In the genomic region with DNA sequence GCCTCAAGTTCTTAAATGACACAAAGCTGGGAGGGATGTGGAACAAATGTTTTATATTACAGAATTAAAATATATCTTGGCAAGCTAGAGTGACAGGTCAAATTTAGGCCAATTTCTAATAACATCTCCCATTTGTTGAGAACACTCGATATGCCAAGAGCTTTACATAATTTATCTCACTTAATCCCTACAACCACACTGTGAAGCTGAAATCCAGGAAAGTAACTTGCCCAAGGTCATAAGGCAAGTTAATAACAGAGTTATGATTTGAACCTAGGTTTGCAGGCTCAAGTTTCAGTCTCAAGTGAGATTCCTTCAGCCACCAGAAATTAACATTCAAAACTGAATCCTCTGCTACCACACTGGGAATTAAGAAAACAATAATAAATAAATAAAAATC, we compare ENCODE assay signal across 14 cellular contexts. TPM values are rescaled to one million over a fixed set of nuclear protein-coding genes. Genes with fewer than 3 reads are reported as not detected.
DNase-seq lines count a peak whose midpoint lies in the region; ATAC-seq, FAIRE-seq and TF ChIP-seq lines count a peak whose summit lies in the region.
"Had no signal": no experiment of that assay in that cellular context is flagged by ENCODE, and none has a peak within 500 bp of the region (broad histone marks: within the 10 kb centered on the region; RNA-seq: fewer than 3 reads in every experiment).

No MANE protein-coding gene starts in this region.

- H4K5ac ChIP-seq in IMR-90 (ENCODE audit: low read depth, low read length), result no peak overlapping the region

- no peaks in the 10 kb centered on the region for H3K27me3 Mint-ChIP-seq in T-cell
- H3K27me3 Mint-ChIP-seq: CD8-positive, alpha-beta memory T cell had no signal

- no peak for FAIRE-seq in GM12878 (lab: Jason Lieb, UNC)
- FAIRE-seq: RCC 7860 had no signal

- peaks cover 30% of the 10 kb centered on the region for H3K36me3 Mint-ChIP-seq in T-cell

- dilution Hi-C loops in IMR-90 (cut with HindIII; ENCODE audit: low sequenced_read_pairs, unreplicated experiment), result no loop called here

- ATAC-seq in IMR-90 (ENCODE audit: low read depth), result no peak
- no peak for ATAC-seq in GM12878
- ATAC-seq in right cardiac atrium, result peak in 1 of 2 donors; percentile 33
- ATAC-seq in T-cell (replicated peaks in 1 of 4), result no peak

- no peak overlapping the region for H2BK15ac ChIP-seq in IMR-90 (ENCODE audit: low read depth, low read length)

- H3K4me3 Mint-ChIP-seq in T-cell, result no peak overlapping the region
- H3K4me3 Mint-ChIP-seq: CD8-positive, alpha-beta memory T cell; neural crest cell had no signal

- TF ChIP-seq RAD21 in IMR-90 (IDR thresholded peaks at IDR 0.05; ENCODE audit: low read length) (no peak), GM12878 (IDR thresholded peaks at IDR 0.05; ENCODE audit: insufficient read depth, low read depth, low read length) (no peak)

- BruUV-seq in IMR-90 (replicated peaks; lab: Mats Ljungman, UMichigan) (no TSS peak), GM12878 (replicated peaks; lab: Mats Ljungman, UMichigan) (TSS peak; percentile 12)

- H3K9ac ChIP-seq in IMR-90 (ENCODE audit: low read depth, low read length) (no peak overlapping the region), GM12878 (ENCODE audit: control insufficient read depth, insufficient read depth, low read length) (no peak overlapping the region)

- no peak overlapping the region for H2AK9ac ChIP-seq in IMR-90 (replicated peaks; ENCODE audit: low read depth, low read length, poor library complexity)

- RAD21 ChIA-PET in GM12878 (lab: Charles Lee; ENCODE audit: unreplicated experiment), result interaction anchor here (0.6 to 4.7 kb wide), 7 partner anchors 26 to 241 kb away, joined by 3 to 24 read pairs (median 4); partner anchors contain the start of gene DDIAS

- no peak overlapping the region for H2BK120ac ChIP-seq in IMR-90 (ENCODE audit: low read depth, low read length)

- SMC1A ChIA-PET in GM12878 (lab: Charles Lee; ENCODE audit: uncharacterized antibody, unreplicated experiment), result interaction anchor here (0.6 to 6.9 kb wide), 16 partner anchors 13 to 189 kb away, joined by 3 to 61 read pairs (median 7); no protein-coding TSS in a partner anchor

- DNase-seq in IMR-90 (no peak), GM12878 (ENCODE audit: low read depth, low spot score) (no peak), right cardiac atrium (no peak), stomach (no peak), putamen (ENCODE audit: low spot score) (no peak), T-cell (no peak), DMS79 treated with DMSO at 0.1 percent for 48 hours (lab: John Stamatoyannopoulos, UW) (no peak)
- no peak for DNase-seq in activated CD4-positive, CD25-positive, alpha-beta regulatory T cell treated with anti-CD3 and anti-CD28 coated beads, Interleukin-2, amount 50 U/mL, for 72 hours
- DNase-seq: activated CD4-positive, CD25-positive, alpha-beta regulatory T cell; activated effector memory CD4-positive, alpha-beta T cell treated with Interleukin-2 at 50 U/mL for 16 hours; CD8-positive, alpha-beta memory T cell; effector CD8-positive, alpha-beta T cell had no signal

- H3K4me3 ChIP-seq in IMR-90 (ENCODE audit: insufficient read depth, low read depth, low read length), result no peak overlapping the region
- H3K4me3 ChIP-seq in GM12878, result no peak overlapping the region
- H3K4me3 ChIP-seq in right cardiac atrium (ENCODE audit: low read length), result peak overlapping the region; percentile 42
- H3K4me3 ChIP-seq in stomach, result peak overlapping the region in 3 of 4 donors; percentile 7 to 14 (median 9)

- H3K27ac Mint-ChIP-seq in T-cell, result no peak overlapping the region
- H3K27ac Mint-ChIP-seq: CD8-positive, alpha-beta memory T cell had no signal

- H3K9me3 Mint-ChIP-seq in T-cell, result no peaks in the 10 kb centered on the region
- H3K9me3 Mint-ChIP-seq: CD8-positive, alpha-beta memory T cell had no signal

- H2BK20ac ChIP-seq in IMR-90 (ENCODE audit: low read depth, low read length), result no peak overlapping the region

- H2BK5ac ChIP-seq in IMR-90 (ENCODE audit: low read depth, low read length, poor library complexity, severe bottlenecking), result no peak overlapping the region

- peaks cover 30 to 32% of the 10 kb centered on the region in 2 experiments for H3K79me1 ChIP-seq in IMR-90 (ENCODE audit: low read depth in 1 of 2, low read length in 2 of 2)

- H3K56ac ChIP-seq in IMR-90 (ENCODE audit: extremely low read depth, insufficient read depth, low read length), result no peak overlapping the region

- TF ChIP-seq POLR2A in IMR-90 (IDR thresholded peaks at IDR 0.05; ENCODE audit: low read depth, low read length) (no peak), GM12878 (IDR thresholded peaks at IDR 0.05; ENCODE audit: low read depth, low read length) (no peak), stomach (IDR thresholded peaks at IDR 0.05) (no peak)

- H3K27ac ChIP-seq in IMR-90 (ENCODE audit: insufficient read depth, low read length) (no peak overlapping the region), GM12878 (ENCODE audit: control insufficient read depth, insufficient read depth) (no peak overlapping the region), right cardiac atrium (ENCODE audit: low read length) (peak overlapping the region; percentile 57), stomach (peak overlapping the region in 4 of 5 donors; percentile 35 to 73 (median 70))

- H4K91ac ChIP-seq in IMR-90 (ENCODE audit: insufficient read depth, low read depth, low read length), result no peak overlapping the region

- no peak for TF ChIP-seq EP300 in GM12878 (IDR thresholded peaks at IDR 0.05; ENCODE audit: borderline replicate concordance in 1 of 2, control insufficient read depth in 1 of 2, low read depth in 2 of 2, low read length in 2 of 2)
- TF ChIP-seq EP300 in stomach (IDR thresholded peaks at IDR 0.05), result no peak

- no peak overlapping the region for H3K23ac ChIP-seq in IMR-90 (ENCODE audit: low read depth, low read length)

- no peaks in the 10 kb centered on the region for H3K27me3 ChIP-seq in IMR-90 (ENCODE audit: control insufficient read depth, insufficient read depth, low read length)
- H3K27me3 ChIP-seq in GM12878 (replicated peaks in 1 of 2; ENCODE audit: control insufficient read depth in 2 of 2, insufficient read depth in 2 of 2, low read length in 1 of 2), result no peaks in the 10 kb centered on the region
- no peaks in the 10 kb centered on the region for H3K27me3 ChIP-seq in right cardiac atrium (ENCODE audit: control insufficient read depth, insufficient read depth)
- H3K27me3 ChIP-seq in stomach, result no peaks in the 10 kb centered on the region

- CTCF ChIA-PET in IMR-90 (lab: Yijun Ruan, JAX), result no interaction called here
- CTCF ChIA-PET in GM12878 (lab: Yijun Ruan, JAX), result interaction anchor here (1.1 to 4.2 kb wide), 6 partner anchors 12 to 132 kb away, joined by 3 to 25 read pairs (median 6); partner anchors contain the start of gene DDIAS
- CTCF ChIA-PET in T-cell (lab: Charles Lee), result no interaction called here

- POLR2A ChIA-PET in IMR-90 (lab: Charles Lee; ENCODE audit: unreplicated experiment), result interaction anchor here (1.5 kb wide), 1 partner anchor 19 kb away, joined by 3 read pairs; no protein-coding TSS in a partner anchor
- POLR2A ChIA-PET in GM12878 (lab: Charles Lee), result interaction anchor here (1.0 to 4.3 kb wide), 6 partner anchors 11 to 247 kb away, joined by 3 to 21 read pairs (median 4); no protein-coding TSS in a partner anchor
- POLR2A ChIA-PET in T-cell (lab: Charles Lee), result no interaction called here

- no CpG with 5 or more reads among the region's 1 CpG for WGBS in IMR-90 (ENCODE audit: extremely low coverage in 2 of 2, insufficient read length in 1 of 2), 2 experiments
- WGBS in GM12878 (ENCODE audit: insufficient coverage, insufficient replicate concordance, low lambda C conversion rate, missing lambda C conversion rate), result 95% methylated on average over 1 of the region's 1 CpG
- 41% methylated on average over 1 of the region's 1 CpG for WGBS in right cardiac atrium
- WGBS in stomach, 5 donors, result 50 to 72% (median 61%) methylated on average over 1 of the region's 1 CpG

- peaks cover 43 to 47% (median 43%) of the 10 kb centered on the region in 3 donors for H3K4me1 Mint-ChIP-seq in T-cell

- TF ChIP-seq CTCF in IMR-90 (conservative IDR thresholded peaks at IDR 0.05; ENCODE audit: low read depth, low read length) (no peak), GM12878 (IDR thresholded peaks at IDR 0.05 in 2 of 3, conservative IDR thresholded peaks at IDR 0.05 in 1 of 3; ENCODE audit: control insufficient read depth in 2 of 3, extremely low read depth in 1 of 3, insufficient read depth in 1 of 3, low read depth in 3 of 3, low read length in 3 of 3) (no peak), stomach (IDR thresholded peaks at IDR 0.05) (no peak)

- H3K18ac ChIP-seq in IMR-90 (ENCODE audit: low read depth, low read length), result no peak overlapping the region

- H2AK5ac ChIP-seq in IMR-90 (ENCODE audit: low read depth, low read length), result no peak overlapping the region

- in situ Hi-C loops in IMR-90 (cut with MboI; ENCODE audit: low sequenced_read_pairs), result no loop called here
- in situ Hi-C loops in GM12878 (cut with MboI), result no loop called here

- intact Hi-C loops in IMR-90 (cut with micrococcal nuclease) (no loop called here), GM12878 (cut with micrococcal nuclease; ENCODE audit: unreplicated experiment) (no loop called here), right cardiac atrium (cut with DNase I) (no loop called here), stomach (cut with DNase I; ENCODE audit: low total_unique reads) (no loop called here)

- no peak overlapping the region for H2AFZ ChIP-seq in IMR-90 (replicated peaks; ENCODE audit: low read length, poor library complexity)
- H2AFZ ChIP-seq in GM12878 (ENCODE audit: control insufficient read depth, low read depth, low read length), result no peak overlapping the region

- H3K4me1 ChIP-seq in IMR-90 (ENCODE audit: control insufficient read depth, insufficient read depth, low read length) (peaks cover 6% of the 10 kb centered on the region; the same call in 1 of the 2 replicates), GM12878 (ENCODE audit: control insufficient read depth, insufficient read depth, low read length) (peaks cover 21% of the 10 kb centered on the region), right cardiac atrium (ENCODE audit: control insufficient read depth, insufficient read depth, low read length) (peaks cover 17% of the 10 kb centered on the region), stomach (peaks cover 16 to 48% (median 31%) of the 10 kb centered on the region in 4 donors)

- H3K4ac ChIP-seq in IMR-90 (ENCODE audit: low read depth, low read length), result no peak overlapping the region

- H4K8ac ChIP-seq in IMR-90 (ENCODE audit: low read depth in 2 of 2, low read length in 2 of 2), result peak overlapping the region in 1 of 2 experiments; percentile 16; a peak in 1 of 4 replicates

- H3K4me2 ChIP-seq in IMR-90 (ENCODE audit: low read depth, low read length) (peak overlapping the region; percentile 21; the same call in 1 of the 2 replicates), GM12878 (ENCODE audit: control insufficient read depth, insufficient read depth) (no peak overlapping the region)

- H3K79me2 ChIP-seq in GM12878 (ENCODE audit: control insufficient read depth, insufficient read depth, low read length), result peaks cover 11% of the 10 kb centered on the region

- H4K20me1 ChIP-seq in IMR-90 (ENCODE audit: insufficient read depth, low read length) (peaks cover 13% of the 10 kb centered on the region; the same call in 1 of the 2 replicates), GM12878 (ENCODE audit: control insufficient read depth, insufficient read depth) (no peaks in the 10 kb centered on the region; the same call in 1 of the 2 replicates)

- H3K9me3 ChIP-seq in IMR-90 (ENCODE audit: control insufficient read depth, insufficient read depth, low read length), result no peaks in the 10 kb centered on the region
- H3K9me3 ChIP-seq in GM12878 (replicated peaks; ENCODE audit: control insufficient read depth, insufficient read depth, low read length), result no peaks in the 10 kb centered on the region; the same call in 2 of the 3 replicates
- no peaks in the 10 kb centered on the region for H3K9me3 ChIP-seq in right cardiac atrium (ENCODE audit: control insufficient read depth, low read length)
- H3K9me3 ChIP-seq in stomach, result no peaks in the 10 kb centered on the region

- H3K9me1 ChIP-seq in IMR-90 (ENCODE audit: insufficient read depth, low read length), result peaks cover 8% of the 10 kb centered on the region

- H3K36me3 ChIP-seq in IMR-90 (ENCODE audit: control insufficient read depth, insufficient read depth, low read length) (no peaks in the 10 kb centered on the region), GM12878 (ENCODE audit: control insufficient read depth in 2 of 2, insufficient read depth in 2 of 2, low read length in 1 of 2) (no peaks in the 10 kb centered on the region), stomach (no peaks in the 10 kb centered on the region)

- H3K14ac ChIP-seq in IMR-90 (replicated peaks; ENCODE audit: low read depth, low read length), result no peak overlapping the region

RNA-seq across cellular contexts. Expression of gene RAB30, which starts 38.3 kb away (rescaled TPM):
- total RNA-seq in IMR-90 (2012; rRNA removed) (14.4 and 25.6 TPM in 2 replicates), GM12878 (2014; rRNA removed) (13.0 and 14.2 TPM in 2 replicates), GM12878 (2014; rRNA removed; fragmentation: Illumina TruSeq; extraction: Trizol) (15.2 and 16.1 TPM in 2 replicates), GM12878 (2021) (23.9 and 24.8 TPM in 2 replicates), right cardiac atrium (10 to 100 TPM; 22.3 to 30.6 (median 26.8) TPM), stomach (10 to 100 TPM in 1 of 5 donors, 1 to 10 TPM in 3, under 1 TPM in 1; 0.29 to 14.0 (median 3.9) TPM), T-cell (10 to 100 TPM; 18.6 to 44.5 (median 20.1) TPM)
- polyA plus RNA-seq in IMR-90 (2012; rRNA removed) (4.6 and 7.2 TPM in 2 replicates), GM12878 (2011; rRNA removed) (23.0 and 26.7 TPM in 2 replicates), GM12878 (2014; fragmentation: Illumina TruSeq; extraction: Trizol) (22.5 and 32.9 TPM in 2 replicates), GM12878 (2014; fragmentation: Nextera tagmentation; extraction: Ambion mirVana) (10 to 100 TPM in 1 of 2 experiments, 1 to 10 TPM in 1; 9.8 to 14.2 TPM), GM12878 (2014; rRNA removed) (8.0 and 11.7 TPM in 2 replicates), GM12878 (2016; fragmentation: Nextera tagmentation; extraction: Ambion mirVana) (10 to 100 TPM; 22.2 TPM), right cardiac atrium (4.6 TPM), stomach (1 to 10 TPM; 1.5 to 5.3 (median 2.2) TPM)
- 1.9 and 2.1 TPM in 2 replicates for polyA plus RNA-seq in IMR-90 (2012; cell fraction: cytosol; rRNA removed)
- polyA plus RNA-seq in IMR-90 (2012; cell fraction: nucleus; rRNA removed; ENCODE audit: low replicate concordance), result 2.1 and 7.3 TPM in 2 replicates
- total RNA-seq in GM12878 (2013; cell fraction: nucleolus; rRNA removed), result 49.2 and 55.3 TPM in 2 replicates
- 39.6 TPM for polyA plus RNA-seq in GM12878 (2011; ENCODE audit: low read depth)
- 9.5 and 13.4 TPM in 2 replicates for polyA plus RNA-seq in GM12878 (2011; cell fraction: cytosol; rRNA removed)
- 13.5 and 14.2 TPM in 2 replicates for polyA plus RNA-seq in GM12878 (2011; cell fraction: nucleus; rRNA removed)
- polyA plus RNA-seq in GM12878 (2012), result 19.1 and 30.2 TPM in 2 replicates
- polyA minus RNA-seq in GM12878 (2011; rRNA and poly(A)+ RNA removed), result 14.5 and 29.4 TPM in 2 replicates
- 6.9 and 11.0 TPM in 2 replicates for polyA minus RNA-seq in GM12878 (2011; cell fraction: cytosol; rRNA and poly(A)+ RNA removed)
- 11.6 and 16.6 TPM in 2 replicates for polyA minus RNA-seq in GM12878 (2011; cell fraction: nucleus; rRNA and poly(A)+ RNA removed)

Comparison
In these comparisons a context has a peak if more than half of its experiments do, and no peak if none do; other contexts are left out.
1. H3K27ac ChIP-seq: peak in right cardiac atrium (single experiment) and stomach (4 of 5); none in IMR-90 (single experiment) and GM12878 (single experiment).
2. H3K4me3 ChIP-seq: peak in right cardiac atrium (single experiment) and stomach (3 of 4); none in IMR-90 (single experiment) and GM12878 (single experiment).
3. POLR2A ChIA-PET loops: an anchor here in IMR-90 (1.5 kb wide) and GM12878 (1.0 to 4.3 kb wide); none called in T-cell.